Comparison of ENCODE assay signal across 35 cellular contexts in the genomic region with DNA sequence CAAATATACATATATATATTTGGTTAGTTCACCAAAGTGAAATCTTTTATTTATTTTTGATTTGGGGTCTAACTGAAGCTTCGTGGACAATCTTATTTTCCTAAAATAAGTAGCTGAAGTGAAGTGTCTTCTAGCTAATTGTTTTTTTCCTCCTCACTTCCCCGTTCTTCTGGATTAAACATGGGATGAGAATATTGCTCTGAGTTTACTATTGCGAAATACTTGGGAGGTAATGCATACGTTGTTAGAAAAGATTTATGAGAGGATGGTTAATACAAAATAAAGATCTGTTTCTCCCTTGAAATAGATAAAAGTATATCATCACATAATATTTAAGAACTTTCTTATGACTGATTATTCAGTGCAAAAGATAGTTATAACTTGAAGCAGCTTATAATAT.
"Had no signal": no experiment of that assay in that cellular context is flagged by ENCODE, and none has a peak within 500 bp of the region (broad histone marks: within the 10 kb centered on the region; RNA-seq: fewer than 3 reads in every experiment).

No MANE protein-coding gene starts in this region.

- H3K4me1 Mint-ChIP-seq: activated CD4-positive, alpha-beta memory T cell treated with anti-CD3 and anti-CD28 coated beads, Interleukin-2, amount 10 ng/mL, durations not matched to agents 7 days and 5 days; activated CD4-positive, alpha-beta T cell treated with anti-CD3 and anti-CD28 coated beads for 36 hours; activated CD4-positive, alpha-beta T cell treated with anti-CD3 and anti-CD28 coated beads, Interleukin-2, amount 10 ng/mL, durations not matched to agents 7 days and 5 days; activated CD8-positive, alpha-beta memory T cell treated with anti-CD3 and anti-CD28 coated beads, Interleukin-2, amount 10 ng/mL, durations not matched to agents 7 days and 5 days; activated naive CD4-positive, alpha-beta T cell treated with anti-CD3 and anti-CD28 coated beads, Interleukin-2, amount 10 ng/mL, durations not matched to agents 7 days and 5 days; activated naive CD4-positive, alpha-beta T cell treated with anti-CD3 and anti-CD28 coated beads, Interleukin-2, amount 50 U/mL, for 24 hours; activated naive CD8-positive, alpha-beta T cell treated with anti-CD3 and anti-CD28 coated beads, Interleukin-2, amount 10 ng/mL, durations not matched to agents 7 days and 5 days; activated naive CD8-positive, alpha-beta T cell treated with anti-CD3 and anti-CD28 coated beads, Interleukin-2, amount 50 U/mL, for 24 hours; brain had no signal

- H3K27ac Mint-ChIP-seq: activated CD4-positive, alpha-beta memory T cell treated with anti-CD3 and anti-CD28 coated beads, Interleukin-2, amount 10 ng/mL, durations not matched to agents 7 days and 5 days; activated CD4-positive, alpha-beta T cell treated with anti-CD3 and anti-CD28 coated beads for 36 hours; activated CD4-positive, alpha-beta T cell treated with anti-CD3 and anti-CD28 coated beads, Interleukin-2, amount 10 ng/mL, durations not matched to agents 7 days and 5 days; activated CD8-positive, alpha-beta memory T cell treated with anti-CD3 and anti-CD28 coated beads, Interleukin-2, amount 10 ng/mL, durations not matched to agents 7 days and 5 days; activated CD8-positive, alpha-beta T cell treated with anti-CD3 and anti-CD28 coated beads, Interleukin-2, amount 10 ng/mL, durations not matched to agents 7 days and 5 days; activated naive CD4-positive, alpha-beta T cell treated with anti-CD3 and anti-CD28 coated beads, Interleukin-2, amount 10 ng/mL, durations not matched to agents 7 days and 5 days; activated naive CD4-positive, alpha-beta T cell treated with anti-CD3 and anti-CD28 coated beads, Interleukin-2, amount 50 U/mL, for 24 hours; activated naive CD8-positive, alpha-beta T cell; activated naive CD8-positive, alpha-beta T cell treated with anti-CD3 and anti-CD28 coated beads, Interleukin-2, amount 10 ng/mL, durations not matched to agents 7 days and 5 days; activated naive CD8-positive, alpha-beta T cell treated with anti-CD3 and anti-CD28 coated beads, Interleukin-2, amount 50 U/mL, for 24 hours; activated T-cell treated with anti-CD3 and anti-CD28 coated beads, Interleukin-2, amount 50 U/mL, for 24 hours; activated T-helper 2 cell treated with anti-CD3 and anti-CD28 coated beads, Interferon-gamma antibody, Interleukin-2, Interleukin-4, amounts not matched to agents 10 μg/mL and 5 μg/mL and 100 μg/mL, durations not matched to agents 14 hours and 24 hours and 36 hours; brain; T-helper 1 cell treated with Interleukin-12 subunit alpha and Interleukin-12 subunit beta and Interleukin-4 antibody, amounts not matched to agents 30 μg/mL and 1 μg/mL, for 36 hours; T-helper 2 cell treated with Interferon-gamma antibody and Interleukin-4, amounts not matched to agents 5 μg/mL and 100 μg/mL, for 36 hours had no signal

- H3K4me1 ChIP-seq: ascending aorta had no signal

- H3K36me3 ChIP-seq: ascending aorta, cardiac muscle cell had no signal

- H3K27me3 ChIP-seq: ascending aorta, cardiac muscle cell had no signal

- H3K36me3 Mint-ChIP-seq: activated CD8-positive, alpha-beta memory T cell treated with anti-CD3 and anti-CD28 coated beads, Interleukin-2, amount 10 ng/mL, durations not matched to agents 7 days and 5 days; activated naive CD4-positive, alpha-beta T cell treated with anti-CD3 and anti-CD28 coated beads, Interleukin-2, amount 10 ng/mL, durations not matched to agents 7 days and 5 days; activated naive CD4-positive, alpha-beta T cell treated with anti-CD3 and anti-CD28 coated beads, Interleukin-2, amount 50 U/mL, for 24 hours; activated naive CD8-positive, alpha-beta T cell; activated naive CD8-positive, alpha-beta T cell treated with anti-CD3 and anti-CD28 coated beads, Interleukin-2, amount 10 ng/mL, durations not matched to agents 7 days and 5 days; brain had no signal

- H3K4me3 ChIP-seq: ascending aorta, cardiac muscle cell had no signal

- H3K27ac ChIP-seq: ascending aorta, cardiac muscle cell, VCaP had no signal

- DNase-seq: activated CD4-positive, alpha-beta memory T cell treated with anti-CD3 and anti-CD28 coated beads, Interleukin-2, amount 10 ng/mL, durations not matched to agents 7 days and 5 days; activated CD4-positive, alpha-beta T cell treated with anti-CD3 and anti-CD28 coated beads for 1 hour; activated CD4-positive, alpha-beta T cell treated with anti-CD3 and anti-CD28 coated beads for 36 hours; activated CD4-positive, alpha-beta T cell treated with anti-CD3 and anti-CD28 coated beads for 48 hours; activated CD4-positive, alpha-beta T cell treated with anti-CD3 and anti-CD28 coated beads, Interleukin-2, amount 10 ng/mL, durations not matched to agents 7 days and 5 days; activated CD4-positive, alpha-beta T cell treated with anti-CD3 and anti-CD28 coated beads, Interleukin-2, amount 50 U/mL, for 48 hours; activated CD4-positive, CD25-positive, alpha-beta regulatory T cell; activated CD8-positive, alpha-beta memory T cell treated with anti-CD3 and anti-CD28 coated beads for 24 hours; activated CD8-positive, alpha-beta memory T cell treated with anti-CD3 and anti-CD28 coated beads, Interleukin-2, amount 10 ng/mL, durations not matched to agents 7 days and 5 days; activated CD8-positive, alpha-beta memory T cell treated with anti-CD3 and anti-CD28 coated beads, Interleukin-2, amount 50 U/mL, for 48 hours; activated CD8-positive, alpha-beta T cell treated with anti-CD3 and anti-CD28 coated beads, Interleukin-2, amount 10 ng/mL, durations not matched to agents 7 days and 5 days; activated effector memory CD4-positive, alpha-beta T cell treated with Interleukin-2 at 50 U/mL for 16 hours; activated gamma-delta T cell; activated naive CD4-positive, alpha-beta T cell treated with anti-CD3 and anti-CD28 coated beads, Interleukin-2, amount 10 ng/mL, durations not matched to agents 7 days and 5 days; activated naive CD4-positive, alpha-beta T cell treated with Interleukin-2 at 50 U/mL for 16 hours; activated naive CD8-positive, alpha-beta T cell treated with anti-CD3 and anti-CD28 coated beads, Interleukin-2, amount 10 ng/mL, durations not matched to agents 7 days and 5 days; activated naive CD8-positive, alpha-beta T cell treated with anti-CD3 and anti-CD28 coated beads, Interleukin-2, amount 50 U/mL, for 24 hours; activated T-cell treated with anti-CD3 and anti-CD28 coated beads, Interleukin-2, amount 50 U/mL, for 24 hours; activated T-cell treated with anti-CD3 and anti-CD28 coated beads, Interleukin-2, amount 50 U/mL, for 48 hours; amygdala; anterior cingulate cortex; caudate nucleus; T-helper 2 cell; T-helper 9 cell had no signal

- H3K9me3 ChIP-seq: ascending aorta had no signal

- ATAC-seq: activated CD4-positive, alpha-beta T cell treated with anti-CD3 and anti-CD28 coated beads for 36 hours; activated CD4-positive, CD25-positive, alpha-beta regulatory T cell treated with anti-CD3 and anti-CD28 coated beads, Interleukin-2, amount 50 U/mL, for 24 hours; activated CD8-positive, alpha-beta memory T cell treated with anti-CD3 and anti-CD28 coated beads, Interleukin-2, amount 10 ng/mL, durations not matched to agents 7 days and 5 days; activated CD8-positive, alpha-beta T cell treated with anti-CD3 and anti-CD28 coated beads, Interleukin-2, amount 10 ng/mL, durations not matched to agents 7 days and 5 days; activated naive CD8-positive, alpha-beta T cell treated with anti-CD3 and anti-CD28 coated beads, Interleukin-2, amount 50 U/mL, for 24 hours had no signal

- H3K27me3 Mint-ChIP-seq: activated CD4-positive, alpha-beta memory T cell treated with anti-CD3 and anti-CD28 coated beads, Interleukin-2, amount 10 ng/mL, durations not matched to agents 7 days and 5 days; activated CD4-positive, alpha-beta T cell treated with anti-CD3 and anti-CD28 coated beads for 36 hours; activated CD4-positive, alpha-beta T cell treated with anti-CD3 and anti-CD28 coated beads, Interleukin-2, amount 10 ng/mL, durations not matched to agents 7 days and 5 days; activated CD8-positive, alpha-beta memory T cell treated with anti-CD3 and anti-CD28 coated beads, Interleukin-2, amount 10 ng/mL, durations not matched to agents 7 days and 5 days; activated naive CD4-positive, alpha-beta T cell treated with anti-CD3 and anti-CD28 coated beads, Interleukin-2, amount 10 ng/mL, durations not matched to agents 7 days and 5 days; activated naive CD8-positive, alpha-beta T cell treated with anti-CD3 and anti-CD28 coated beads, Interleukin-2, amount 10 ng/mL, durations not matched to agents 7 days and 5 days; activated naive CD8-positive, alpha-beta T cell treated with anti-CD3 and anti-CD28 coated beads, Interleukin-2, amount 50 U/mL, for 24 hours; activated T-cell treated with anti-CD3 and anti-CD28 coated beads, Interleukin-2, amount 50 U/mL, for 24 hours; brain had no signal

- H3K9me3 Mint-ChIP-seq: activated CD4-positive, alpha-beta memory T cell treated with anti-CD3 and anti-CD28 coated beads, Interleukin-2, amount 10 ng/mL, durations not matched to agents 7 days and 5 days; activated CD4-positive, alpha-beta T cell treated with anti-CD3 and anti-CD28 coated beads, Interleukin-2, amount 10 ng/mL, durations not matched to agents 7 days and 5 days; activated naive CD4-positive, alpha-beta T cell treated with anti-CD3 and anti-CD28 coated beads, Interleukin-2, amount 10 ng/mL, durations not matched to agents 7 days and 5 days; activated naive CD4-positive, alpha-beta T cell treated with anti-CD3 and anti-CD28 coated beads, Interleukin-2, amount 50 U/mL, for 24 hours; activated naive CD8-positive, alpha-beta T cell treated with anti-CD3 and anti-CD28 coated beads, Interleukin-2, amount 10 ng/mL, durations not matched to agents 7 days and 5 days; activated naive CD8-positive, alpha-beta T cell treated with anti-CD3 and anti-CD28 coated beads, Interleukin-2, amount 50 U/mL, for 24 hours; activated T-cell treated with anti-CD3 and anti-CD28 coated beads, Interleukin-2, amount 50 U/mL, for 24 hours; activated T-helper 2 cell treated with anti-CD3 and anti-CD28 coated beads, Interferon-gamma antibody, Interleukin-2, Interleukin-4, amounts not matched to agents 10 μg/mL and 5 μg/mL and 100 μg/mL, durations not matched to agents 14 hours and 24 hours and 36 hours; brain; T-helper 1 cell treated with Interleukin-12 subunit alpha and Interleukin-12 subunit beta and Interleukin-4 antibody, amounts not matched to agents 30 μg/mL and 1 μg/mL, for 36 hours; T-helper 2 cell treated with Interferon-gamma antibody and Interleukin-4, amounts not matched to agents 5 μg/mL and 100 μg/mL, for 36 hours had no signal

- FAIRE-seq: bronchial epithelial cell had no signal

- H3K4me3 Mint-ChIP-seq: activated CD4-positive, alpha-beta memory T cell treated with anti-CD3 and anti-CD28 coated beads, Interleukin-2, amount 10 ng/mL, durations not matched to agents 7 days and 5 days; activated CD4-positive, alpha-beta T cell treated with anti-CD3 and anti-CD28 coated beads for 36 hours; activated CD4-positive, alpha-beta T cell treated with anti-CD3 and anti-CD28 coated beads, Interleukin-2, amount 10 ng/mL, durations not matched to agents 7 days and 5 days; activated CD8-positive, alpha-beta memory T cell treated with anti-CD3 and anti-CD28 coated beads, Interleukin-2, amount 10 ng/mL, durations not matched to agents 7 days and 5 days; activated CD8-positive, alpha-beta T cell treated with anti-CD3 and anti-CD28 coated beads, Interleukin-2, amount 10 ng/mL, durations not matched to agents 7 days and 5 days; activated naive CD4-positive, alpha-beta T cell treated with anti-CD3 and anti-CD28 coated beads, Interleukin-2, amount 10 ng/mL, durations not matched to agents 7 days and 5 days; activated naive CD4-positive, alpha-beta T cell treated with anti-CD3 and anti-CD28 coated beads, Interleukin-2, amount 50 U/mL, for 24 hours; activated naive CD8-positive, alpha-beta T cell; activated naive CD8-positive, alpha-beta T cell treated with anti-CD3 and anti-CD28 coated beads, Interleukin-2, amount 10 ng/mL, durations not matched to agents 7 days and 5 days; activated naive CD8-positive, alpha-beta T cell treated with anti-CD3 and anti-CD28 coated beads, Interleukin-2, amount 50 U/mL, for 24 hours; activated T-cell treated with anti-CD3 and anti-CD28 coated beads, Interleukin-2, amount 50 U/mL, for 24 hours; brain; T-helper 1 cell treated with Interleukin-12 subunit alpha and Interleukin-12 subunit beta and Interleukin-4 antibody, amounts not matched to agents 30 μg/mL and 1 μg/mL, for 36 hours; T-helper 2 cell treated with Interferon-gamma antibody and Interleukin-4, amounts not matched to agents 5 μg/mL and 100 μg/mL, for 36 hours had no signal
